ENCODE assay signal across 10 cellular contexts in genomic region chr2:10333966-10334365, GRCh38.
"Had no signal": no experiment of that assay in that cellular context is flagged by ENCODE, and none has a peak within 500 bp of the region (broad histone marks: within the 10 kb centered on the region; RNA-seq: fewer than 3 reads in every experiment).

No MANE protein-coding gene starts in this region.

- H3K27me3 Mint-ChIP-seq: activated naive CD8-positive, alpha-beta T cell treated with anti-CD3 and anti-CD28 coated beads, Interleukin-2, amount 10 ng/mL, durations not matched to agents 7 days and 5 days; effector memory CD8-positive, alpha-beta T cell had no signal

- H3K27me3 ChIP-seq: ovary had no signal

- H3K27ac ChIP-seq: ovary had no signal

- H3K9me3 ChIP-seq: ovary had no signal

- H3K4me3 Mint-ChIP-seq: activated naive CD8-positive, alpha-beta T cell treated with anti-CD3 and anti-CD28 coated beads, Interleukin-2, amount 10 ng/mL, durations not matched to agents 7 days and 5 days; effector memory CD8-positive, alpha-beta T cell had no signal

- DNase-seq: activated CD4-positive, alpha-beta T cell treated with anti-CD3 and anti-CD28 coated beads for 48 hours; activated effector memory CD4-positive, alpha-beta T cell treated with anti-CD3 and anti-CD28 coated beads, Interleukin-2, amount 50 U/mL, for 16 hours; activated naive CD8-positive, alpha-beta T cell treated with anti-CD3 and anti-CD28 coated beads, Interleukin-2, amount 10 ng/mL, durations not matched to agents 7 days and 5 days; cerebellar nuclear complex; effector memory CD8-positive, alpha-beta T cell; head of caudate nucleus; kidney glomerular epithelial cell; ovary; T-helper 2 cell had no signal

- ATAC-seq: effector memory CD8-positive, alpha-beta T cell; sciatic nerve had no signal

- H3K9me3 Mint-ChIP-seq: effector memory CD8-positive, alpha-beta T cell had no signal
